Comparison of ENCODE assay signal across 9 cellular contexts in the genomic region with DNA sequence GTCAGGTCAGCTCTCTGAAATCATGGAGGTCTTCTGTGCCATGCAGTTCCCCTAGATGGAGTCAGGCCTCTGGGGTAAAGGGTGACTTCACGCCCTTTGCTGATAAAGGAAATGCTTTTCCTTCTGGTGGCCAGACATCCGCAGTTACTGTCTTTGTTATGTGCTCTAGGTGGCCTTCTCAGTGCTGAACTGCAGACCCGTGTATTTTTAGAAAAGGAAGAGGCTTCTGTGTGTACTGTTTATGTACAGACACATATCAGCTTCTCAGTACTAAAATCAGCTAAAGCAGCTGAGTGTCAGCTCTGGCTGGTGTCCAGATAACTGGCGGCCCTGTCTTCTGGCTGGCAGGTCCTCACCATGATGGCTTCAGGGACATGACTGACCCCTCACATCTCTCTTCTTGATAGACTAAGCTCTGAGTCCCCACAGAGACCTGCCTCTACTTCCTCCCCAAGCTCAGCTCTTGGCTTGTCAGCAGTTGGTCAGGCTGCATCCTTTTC.
DNase-seq lines count a peak whose midpoint lies in the region; ATAC-seq, FAIRE-seq and TF ChIP-seq lines count a peak whose summit lies in the region.
"Had no signal": no experiment of that assay in that cellular context is flagged by ENCODE, and none has a peak within 500 bp of the region (broad histone marks: within the 10 kb centered on the region; RNA-seq: fewer than 3 reads in every experiment).

No MANE protein-coding gene starts in this region.

- no peak for TF ChIP-seq EP300 in esophagus muscularis mucosa (IDR thresholded peaks at IDR 0.05)

- no peak overlapping the region for H3K4me3 ChIP-seq in esophagus muscularis mucosa
- H3K4me3 ChIP-seq: thoracic aorta had no signal

- no peaks in the 10 kb centered on the region for H3K27me3 Mint-ChIP-seq in activated naive CD4-positive, alpha-beta T cell treated with anti-CD3 and anti-CD28 coated beads, Interleukin-2, amount 10 ng/mL, durations not matched to agents 7 days and 5 days

- CTCF ChIA-PET in activated naive CD4-positive, alpha-beta T cell treated with anti-CD3 and anti-CD28 coated beads, Interleukin-2, amount 10 ng/mL, durations not matched to agents 7 days and 5 days (lab: Charles Lee) = interaction anchor here (0.8 to 1.7 kb wide), 6 partner anchors 8 to 132 kb away, joined by 3 to 6 read pairs (median 4); no protein-coding TSS in a partner anchor

- peak; percentile 22 for ATAC-seq in stimulated activated naive CD8-positive, alpha-beta T cell treated with anti-CD3 and anti-CD28 coated beads, Interleukin-15, Interleukin-2, amounts not matched to agents 100 U/mL and 50 U/mL, for 24 hours
- ATAC-seq in GM19023 (IDR thresholded peaks at IDR 0.05; ENCODE audit: unreplicated experiment) (no peak), GM19467 (IDR thresholded peaks at IDR 0.05; ENCODE audit: unreplicated experiment) (no peak)

- peaks cover 26% of the 10 kb centered on the region for H3K4me1 Mint-ChIP-seq in activated naive CD4-positive, alpha-beta T cell treated with anti-CD3 and anti-CD28 coated beads, Interleukin-2, amount 10 ng/mL, durations not matched to agents 7 days and 5 days

- peak overlapping the region; percentile 31 to 49 (median 41) for H3K27ac ChIP-seq in esophagus muscularis mucosa (replicated peaks in 1 of 4)

- H3K36me3 ChIP-seq in esophagus muscularis mucosa = no peaks in the 10 kb centered on the region
- H3K36me3 ChIP-seq: thoracic aorta had no signal

- intact Hi-C loops in esophagus muscularis mucosa (cut with DNase I) = no loop called here

- H3K4me1 ChIP-seq in esophagus muscularis mucosa = peaks cover 64 to 79% (median 69%) of the 10 kb centered on the region in 4 donors

- no peaks in the 10 kb centered on the region for H3K9me3 ChIP-seq in esophagus muscularis mucosa
- H3K9me3 ChIP-seq: thoracic aorta had no signal

- H3K36me3 Mint-ChIP-seq in activated naive CD4-positive, alpha-beta T cell treated with anti-CD3 and anti-CD28 coated beads, Interleukin-2, amount 10 ng/mL, durations not matched to agents 7 days and 5 days = no peaks in the 10 kb centered on the region

- DNase-seq in activated naive CD4-positive, alpha-beta T cell treated with anti-CD3 and anti-CD28 coated beads, Interleukin-2, amount 10 ng/mL, durations not matched to agents 7 days and 5 days = no peak
- DNase-seq in activated naive CD4-positive, alpha-beta T cell treated with anti-CD3 and anti-CD28 coated beads, Interleukin-2, amount 50 U/mL, for 16 hours = no peak
- peak; percentile 32 for DNase-seq in NCI-H2029 treated with DMSO at 0.1 percent for 48 hours (lab: John Stamatoyannopoulos, UW)
- no peak for DNase-seq in esophagus muscularis mucosa (ENCODE audit: extremely low spot score)
- DNase-seq in stimulated activated naive CD8-positive, alpha-beta T cell treated with anti-CD3 and anti-CD28 coated beads, Interleukin-15, Interleukin-2, amounts not matched to agents 100 U/mL and 50 U/mL, for 24 hours = no peak
- DNase-seq in HTR-8/SVneo (ENCODE audit: insufficient read length, low spot score) = no peak

- H3K27me3 ChIP-seq in esophagus muscularis mucosa = no peaks in the 10 kb centered on the region

- TF ChIP-seq CTCF in esophagus muscularis mucosa (IDR thresholded peaks at IDR 0.05) = no peak

- no peak for TF ChIP-seq POLR2A in esophagus muscularis mucosa (IDR thresholded peaks at IDR 0.05; ENCODE audit: low read depth)

- FAIRE-seq in HTR-8/SVneo (lab: Jason Lieb, UNC) = no peak

- H3K27ac Mint-ChIP-seq in activated naive CD4-positive, alpha-beta T cell treated with anti-CD3 and anti-CD28 coated beads, Interleukin-2, amount 10 ng/mL, durations not matched to agents 7 days and 5 days = peak overlapping the region; percentile 89

- WGBS in esophagus muscularis mucosa = 25% methylated on average over 4 of the region's 4 CpGs

- no peaks in the 10 kb centered on the region for H3K9me3 Mint-ChIP-seq in activated naive CD4-positive, alpha-beta T cell treated with anti-CD3 and anti-CD28 coated beads, Interleukin-2, amount 10 ng/mL, durations not matched to agents 7 days and 5 days

- no peak overlapping the region for H3K4me3 Mint-ChIP-seq in activated naive CD4-positive, alpha-beta T cell treated with anti-CD3 and anti-CD28 coated beads, Interleukin-2, amount 10 ng/mL, durations not matched to agents 7 days and 5 days
